Comparison of ENCODE assay signal across 25 cellular contexts in genomic region chr12:121568503-121568902, GRCh38. TPM values are rescaled to one million over a fixed set of nuclear protein-coding genes. Genes with fewer than 3 reads are reported as not detected.
DNase-seq lines count a peak whose midpoint lies in the region; ATAC-seq, FAIRE-seq and TF ChIP-seq lines count a peak whose summit lies in the region.
"Had no signal": no experiment of that assay in that cellular context is flagged by ENCODE, and none has a peak within 500 bp of the region (broad histone marks: within the 10 kb centered on the region; RNA-seq: fewer than 3 reads in every experiment).

No MANE protein-coding gene starts in this region.

- TF ChIP-seq EP300 in sigmoid colon (IDR thresholded peaks at IDR 0.05) = no peak

- no peak overlapping the region for H2AFZ ChIP-seq in OCI-LY3 (ENCODE audit: low read depth, low read length)
- H2AFZ ChIP-seq: hepatocyte had no signal

- TF ChIP-seq POLR2A in GM12892 (IDR thresholded peaks at IDR 0.05; ENCODE audit: low read depth, low read length) (no peak), sigmoid colon (IDR thresholded peaks at IDR 0.05) (no peak)

- H3K4me3 ChIP-seq in OCI-LY3 (ENCODE audit: low read length) (no peak overlapping the region), sigmoid colon (peak overlapping the region in 1 of 4 donors; percentile 7)
- H3K4me3 ChIP-seq: colonic mucosa, hepatocyte, lung, ovary had no signal

- H3K4me3 Mint-ChIP-seq in immature natural killer cell = no peak overlapping the region
- H3K4me3 Mint-ChIP-seq: activated naive CD8-positive, alpha-beta T cell treated with anti-CD3 and anti-CD28 coated beads, Interleukin-2, amount 10 ng/mL, durations not matched to agents 7 days and 5 days; CD8-positive, alpha-beta memory T cell; type B pancreatic cell had no signal

- ATAC-seq in HG03354 (IDR thresholded peaks at IDR 0.05; ENCODE audit: poor library complexity, severe bottlenecking, unreplicated experiment) (no peak), GM21367 (IDR thresholded peaks at IDR 0.05; ENCODE audit: unreplicated experiment) (no peak)
- ATAC-seq: stimulated activated naive CD8-positive, alpha-beta T cell treated with anti-CD3 and anti-CD28 coated beads, Interleukin-15, Interleukin-2, amounts not matched to agents 100 U/mL and 50 U/mL, for 24 hours had no signal

- peaks cover 16 to 25% (median 19%) of the 10 kb centered on the region in 3 donors for H3K36me3 Mint-ChIP-seq in immature natural killer cell

- no peak overlapping the region for H3K9ac ChIP-seq in OCI-LY3 (ENCODE audit: low read length)

- H4K20me1 ChIP-seq in OCI-LY3 (ENCODE audit: insufficient read depth, low read length) = no peaks in the 10 kb centered on the region

- peaks cover 3 to 10% of the 10 kb centered on the region in 2 donors for H3K4me1 Mint-ChIP-seq in immature natural killer cell

- H3K27me3 ChIP-seq in OCI-LY3 (ENCODE audit: low read depth, low read length) (no peaks in the 10 kb centered on the region), sigmoid colon (no peaks in the 10 kb centered on the region)
- H3K27me3 ChIP-seq: colonic mucosa, hepatocyte, ovary had no signal

- H3K4me2 ChIP-seq in OCI-LY3 (ENCODE audit: low read length) = no peak overlapping the region
- H3K4me2 ChIP-seq: hepatocyte had no signal

- FAIRE-seq in GM12892 (lab: Jason Lieb, UNC) = peak; percentile 30
- FAIRE-seq: endothelial cell of umbilical vein had no signal

- H3K9me3 ChIP-seq in OCI-LY3 (ENCODE audit: insufficient read depth, low read length) (no peaks in the 10 kb centered on the region), sigmoid colon (no peaks in the 10 kb centered on the region)
- H3K9me3 ChIP-seq: colonic mucosa, ovary had no signal

- DNase-seq in GM12892 (ENCODE audit: insufficient read length) (no peak), immature natural killer cell (no peak), sigmoid colon (no peak), DMS153 (lab: John Stamatoyannopoulos, UW) (no peak)
- DNase-seq in activated naive CD4-positive, alpha-beta T cell (lab: John Stamatoyannopoulos, UW) = no peak
- DNase-seq: activated CD4-positive, alpha-beta T cell treated with anti-CD3 and anti-CD28 coated beads, Interleukin-2, amount 50 U/mL, for 1 hour; activated CD8-positive, alpha-beta memory T cell treated with anti-CD3 and anti-CD28 coated beads, Interleukin-2, amount 50 U/mL, for 4 hours; activated naive CD8-positive, alpha-beta T cell treated with anti-CD3 and anti-CD28 coated beads, Interleukin-2, amount 10 ng/mL, durations not matched to agents 7 days and 5 days; CD8-positive, alpha-beta memory T cell; colonic mucosa; DND-41; NCI-H1417; NCI-H2107; NCI-H524; stimulated activated naive CD8-positive, alpha-beta T cell treated with anti-CD3 and anti-CD28 coated beads, Interleukin-15, Interleukin-2, amounts not matched to agents 100 U/mL and 50 U/mL, for 24 hours had no signal

- intact Hi-C loops in sigmoid colon (cut with DNase I) = no loop called here

- H3K4me1 ChIP-seq in OCI-LY3 (ENCODE audit: low read length) = peaks cover 13% of the 10 kb centered on the region
- peaks cover 0 to 27% (median 20%) of the 10 kb centered on the region in 4 donors for H3K4me1 ChIP-seq in sigmoid colon
- H3K4me1 ChIP-seq: colonic mucosa had no signal

- 0 out of 2 replicates have a peak overlapping the region, but pooled peaks have one; percentile 17 for H3K27ac ChIP-seq in OCI-LY3 (ENCODE audit: low read length)
- peak overlapping the region in 3 of 4 donors; percentile 39 to 80 (median 73) for H3K27ac ChIP-seq in sigmoid colon
- H3K27ac ChIP-seq: colonic mucosa, hepatocyte, HL-60 had no signal

- H3K36me3 ChIP-seq in OCI-LY3 (replicated peaks; ENCODE audit: low read depth, low read length) (peaks cover 36% of the 10 kb centered on the region), sigmoid colon (no peaks in the 10 kb centered on the region)
- H3K36me3 ChIP-seq: colonic mucosa, ovary had no signal

- 82 to 85% methylated on average over 7 of the region's 7 CpGs for WGBS in sigmoid colon, 2 donors

- H3K27ac Mint-ChIP-seq in immature natural killer cell = peak overlapping the region in 4 of 6 donors; percentile 2 to 72 (median 8)
- H3K27ac Mint-ChIP-seq: activated naive CD8-positive, alpha-beta T cell treated with anti-CD3 and anti-CD28 coated beads, Interleukin-2, amount 10 ng/mL, durations not matched to agents 7 days and 5 days; activated T-helper 2 cell treated with anti-CD3 and anti-CD28 coated beads, Interferon-gamma antibody, Interleukin-2, Interleukin-4, amounts not matched to agents 10 μg/mL and 5 μg/mL and 100 μg/mL, durations not matched to agents 14 hours and 24 hours and 36 hours; type B pancreatic cell had no signal

- TF ChIP-seq CTCF in OCI-LY3 (IDR thresholded peaks at IDR 0.05; ENCODE audit: low read depth, low read length) = no peak
- no peak for TF ChIP-seq CTCF in sigmoid colon (IDR thresholded peaks at IDR 0.05)

- H3K79me2 ChIP-seq in OCI-LY3 (ENCODE audit: low read length) = peaks cover 56% of the 10 kb centered on the region
- H3K79me2 ChIP-seq: hepatocyte had no signal

- H3K27me3 Mint-ChIP-seq in immature natural killer cell (ENCODE audit: low read depth in 3 of 3) = peaks cover 0 to 3% (median 3%) of the 10 kb centered on the region in 3 donors
- H3K27me3 Mint-ChIP-seq: activated naive CD8-positive, alpha-beta T cell treated with anti-CD3 and anti-CD28 coated beads, Interleukin-2, amount 10 ng/mL, durations not matched to agents 7 days and 5 days; CD8-positive, alpha-beta memory T cell; type B pancreatic cell had no signal

- no peaks in the 10 kb centered on the region for H3K9me3 Mint-ChIP-seq in immature natural killer cell
- H3K9me3 Mint-ChIP-seq: activated naive CD8-positive, alpha-beta T cell treated with anti-CD3 and anti-CD28 coated beads, Interleukin-2, amount 10 ng/mL, durations not matched to agents 7 days and 5 days; activated T-helper 2 cell treated with anti-CD3 and anti-CD28 coated beads, Interferon-gamma antibody, Interleukin-2, Interleukin-4, amounts not matched to agents 10 μg/mL and 5 μg/mL and 100 μg/mL, durations not matched to agents 14 hours and 24 hours and 36 hours; CD8-positive, alpha-beta memory T cell; type B pancreatic cell had no signal

RNA-seq across cellular contexts. Expression of gene KDM2B, which starts 12.3 kb away (rescaled TPM):
- 76.6 TPM for polyA plus RNA-seq in GM12892 (2012; ENCODE audit: missing spikeins)
- polyA plus RNA-seq in immature natural killer cell (10 to 100 TPM in 2 of 3 donors, 1 to 10 TPM in 1; 9.6 to 17.0 (median 10.4) TPM), sigmoid colon (10 to 100 TPM in 1 of 3 donors, 1 to 10 TPM in 2; 4.8 to 23.2 (median 9.9) TPM)
- 10 to 100 TPM; 16.1 to 31.7 (median 18.5) TPM for total RNA-seq in sigmoid colon

RNA-seq across cellular contexts. Expression of gene ORAI1, which starts 57.8 kb away (rescaled TPM):
- 9.5 TPM for polyA plus RNA-seq in GM12892 (2012; ENCODE audit: missing spikeins)
- 100 to 1,000 TPM; 145 to 216 (median 183) TPM for polyA plus RNA-seq in immature natural killer cell
- 10 to 100 TPM in 2 of 4 donors, 1 to 10 TPM in 2; 5.4 to 12.2 (median 9.0) TPM for total RNA-seq in sigmoid colon
- polyA plus RNA-seq in sigmoid colon = 10 to 100 TPM in 1 of 3 donors, 1 to 10 TPM in 2; 5.3 to 24.9 (median 9.6) TPM

Comparison
In these comparisons a context has a peak if more than half of its experiments do, and no peak if none do; other contexts are left out.
1. RNA of gene ORAI1, which starts 57.8 kb away (polyA plus RNA-seq): 145 to 216 TPM in immature natural killer cell; 5.3 to 24.9 TPM in sigmoid colon; every median in the first group is over 4 times any median in the second.